Comparison of ENCODE assay signal across 8 cellular contexts in genomic region chr12:56645717-56646446, GRCh38. TPM values are rescaled to one million over a fixed set of nuclear protein-coding genes. Genes with fewer than 3 reads are reported as not detected.
A peak's percentile ranks its signal among the peaks of the same experiment; 100 is the strongest.
DNase-seq lines count a peak whose midpoint lies in the region; ATAC-seq and TF ChIP-seq lines count a peak whose summit lies in the region.

Gene ATP5F1B, minus strand, starts transcription at chr12:56645984. Its CDS starts 21 bp downstream, at chr12:56645963.

- CTCF ChIA-PET in RWPE1 (lab: Yijun Ruan, JAX): interaction anchor here (0.7 to 1.7 kb wide), 2 partner anchors 10 kb away, joined by 4 to 11 read pairs; no protein-coding TSS in a partner anchor
- CTCF ChIA-PET in naive thymus-derived CD4-positive, alpha-beta T cell (lab: Charles Lee): interaction anchor here (0.6 to 2.3 kb wide), 4 partner anchors 9 to 64 kb away, joined by 3 to 10 read pairs (median 4); no protein-coding TSS in a partner anchor

- peaks cover 39% of the 10 kb centered on the region for H3K79me2 ChIP-seq in fibroblast of lung (ENCODE audit: control insufficient read depth, insufficient read depth, low read length)

- H3K27me3 Mint-ChIP-seq in activated T-helper 17 cell treated with anti-CD3 and anti-CD28 coated beads, Interleukin-2, amount 50 U/mL, for 72 hours: no peaks in the 10 kb centered on the region
- H3K27me3 Mint-ChIP-seq in naive thymus-derived CD4-positive, alpha-beta T cell: no peaks in the 10 kb centered on the region
- H3K27me3 Mint-ChIP-seq in stimulated activated naive B cell treated with anti-CD40 and anti-IgM and Interleukin-4, amounts not matched to agents 10 μg/mL and 1 μg/mL and 100 μg/mL, for 72 hours: no peaks in the 10 kb centered on the region

- H3K27ac ChIP-seq in RWPE1: peak within 1 kb of the TSS; percentile 88
- H3K27ac ChIP-seq in fibroblast of lung (ENCODE audit: insufficient read depth, low read length): peak within 1 kb of the TSS; percentile 88
- peak within 1 kb of the TSS; percentile 93 for H3K27ac ChIP-seq in naive thymus-derived CD4-positive, alpha-beta T cell (ENCODE audit: low read depth, low read length)

- peaks cover 54% of the 10 kb centered on the region for H3K36me3 Mint-ChIP-seq in activated T-helper 17 cell treated with anti-CD3 and anti-CD28 coated beads, Interleukin-2, amount 50 U/mL, for 72 hours (ENCODE audit: low read depth)
- peaks cover 6 to 31% (median 15%) of the 10 kb centered on the region in 5 donors for H3K36me3 Mint-ChIP-seq in naive thymus-derived CD4-positive, alpha-beta T cell
- H3K36me3 Mint-ChIP-seq in stimulated activated naive B cell treated with anti-CD40 and anti-IgM and Interleukin-4, amounts not matched to agents 10 μg/mL and 1 μg/mL and 100 μg/mL, for 72 hours: peaks cover 28 to 43% of the 10 kb centered on the region in 2 donors

- H4K20me1 ChIP-seq in fibroblast of lung (ENCODE audit: control insufficient read depth, extremely low read depth, insufficient read depth, low read length): peaks cover 5% of the 10 kb centered on the region

- H3K9me3 ChIP-seq in fibroblast of lung (ENCODE audit: control insufficient read depth, insufficient read depth, low read depth, low read length): no peaks in the 10 kb centered on the region
- H3K9me3 ChIP-seq in naive thymus-derived CD4-positive, alpha-beta T cell (ENCODE audit: control insufficient read depth in 2 of 3, low read length in 3 of 3): no peaks in the 10 kb centered on the region

- peak within 1 kb of the TSS; percentile 95 for H3K4me3 Mint-ChIP-seq in activated T-helper 17 cell treated with anti-CD3 and anti-CD28 coated beads, Interleukin-2, amount 50 U/mL, for 72 hours
- peak within 1 kb of the TSS; percentile 82 to 98 (median 94) for H3K4me3 Mint-ChIP-seq in naive thymus-derived CD4-positive, alpha-beta T cell
- peak within 1 kb of the TSS; percentile 93 to 94 for H3K4me3 Mint-ChIP-seq in stimulated activated naive B cell treated with anti-CD40 and anti-IgM and Interleukin-4, amounts not matched to agents 10 μg/mL and 1 μg/mL and 100 μg/mL, for 72 hours

- H3K4me3 ChIP-seq in LNCaP clone FGC (ENCODE audit: low read depth, low read length) (peak within 1 kb of the TSS; percentile 96), fibroblast of lung (replicated peaks in 1 of 4; ENCODE audit: control extremely low read depth in 1 of 4, insufficient read depth in 1 of 4, low read depth in 3 of 4, low read length in 4 of 4) (peak within 1 kb of the TSS; percentile 80 to 99 (median 92))
- peak within 1 kb of the TSS; percentile 83 for H3K4me3 ChIP-seq in naive thymus-derived CD4-positive, alpha-beta T cell (ENCODE audit: low read length)

- ATAC-seq in activated T-helper 17 cell treated with anti-CD3 and anti-CD28 coated beads, Interleukin-2, amount 50 U/mL, for 72 hours (replicated peaks): peak; percentile 99
- ATAC-seq in naive thymus-derived CD4-positive, alpha-beta T cell: peak; percentile 97
- ATAC-seq in stimulated activated naive B cell treated with anti-CD40 and anti-IgM and Interleukin-4, amounts not matched to agents 10 μg/mL and 1 μg/mL and 100 μg/mL, for 72 hours (replicated peaks): peak; percentile 98 to 99

- H3K9ac ChIP-seq in fibroblast of lung (ENCODE audit: insufficient read depth, low read length): peak within 1 kb of the TSS; percentile 84

- peaks cover 7% of the 10 kb centered on the region for H3K4me1 ChIP-seq in fibroblast of lung (ENCODE audit: control insufficient read depth, extremely low read depth, insufficient read depth, low read length)
- peaks cover 4 to 21% of the 10 kb centered on the region in 2 donors for H3K4me1 ChIP-seq in naive thymus-derived CD4-positive, alpha-beta T cell (ENCODE audit: control insufficient read depth in 2 of 2, insufficient read depth in 2 of 2, low read length in 2 of 2)

- no peak for TF ChIP-seq CTCF in LNCaP clone FGC (IDR thresholded peaks at IDR 0.05; ENCODE audit: control insufficient read depth, extremely low read depth, insufficient read depth)
- TF ChIP-seq CTCF in RWPE1 (conservative IDR thresholded peaks at IDR 0.05; ENCODE audit: low read depth): no peak
- no peak for TF ChIP-seq CTCF in fibroblast of lung (conservative IDR thresholded peaks at IDR 0.05 in 1 of 2, IDR thresholded peaks at IDR 0.05 in 1 of 2; ENCODE audit: low read depth in 1 of 2, low read length in 2 of 2)

- peaks cover 4% of the 10 kb centered on the region for H3K36me3 ChIP-seq in fibroblast of lung (ENCODE audit: control insufficient read depth, insufficient read depth, low read length)
- H3K36me3 ChIP-seq in naive thymus-derived CD4-positive, alpha-beta T cell (ENCODE audit: control insufficient read depth in 2 of 3, insufficient read depth in 3 of 3, low read length in 3 of 3): peaks cover 12 to 34% (median 18%) of the 10 kb centered on the region in 3 experiments

- peak; percentile 99 for DNase-seq in Daoy (ENCODE audit: low read depth)
- DNase-seq in GOT3 (lab: John Stamatoyannopoulos, UW): peak; percentile 67
- DNase-seq in LNCaP clone FGC (ENCODE audit: low read depth): peak; percentile 100
- DNase-seq in RWPE1 (ENCODE audit: low spot score): peak; percentile 99
- DNase-seq in fibroblast of lung (ENCODE audit: low read depth in 2 of 2): peak; percentile 100
- peak; percentile 65 to 97 (median 93) for DNase-seq in naive thymus-derived CD4-positive, alpha-beta T cell
- DNase-seq in stimulated activated naive B cell treated with anti-CD40 and anti-IgM and Interleukin-4, amounts not matched to agents 10 μg/mL and 1 μg/mL and 100 μg/mL, for 72 hours: peak; percentile 96

- H3K27ac Mint-ChIP-seq in activated T-helper 17 cell treated with anti-CD3 and anti-CD28 coated beads, Interleukin-2, amount 50 U/mL, for 72 hours: peak within 1 kb of the TSS; percentile 99
- peak within 1 kb of the TSS; percentile 97 to 100 (median 99) for H3K27ac Mint-ChIP-seq in naive thymus-derived CD4-positive, alpha-beta T cell
- H3K27ac Mint-ChIP-seq in stimulated activated naive B cell treated with anti-CD40 and anti-IgM and Interleukin-4, amounts not matched to agents 10 μg/mL and 1 μg/mL and 100 μg/mL, for 72 hours: peak within 1 kb of the TSS; percentile 95

- peak within 1 kb of the TSS; percentile 99 for H3K4me2 ChIP-seq in fibroblast of lung (ENCODE audit: extremely low read depth, insufficient read depth, low read length)

- intact Hi-C loops in naive thymus-derived CD4-positive, alpha-beta T cell (cut with micrococcal nuclease): loop anchor here (1.0 to 5.0 kb wide), 8 partner anchors 10 to 719 kb away; partner anchors contain the start of genes BAZ2A (in 2 of the 2), NACA (in 2 of the 2), PTGES3 (in 2 of the 2) and PRIM1 (in 1 of the 2)

- peak within 1 kb of the TSS; percentile 83 for H2AFZ ChIP-seq in fibroblast of lung (ENCODE audit: low read length)

- POLR2A ChIA-PET in RWPE1 (lab: Yijun Ruan, JAX; ENCODE audit: low non-redundant PET): interaction anchor here (0.6 to 0.9 kb wide), 2 partner anchors 9 to 13 kb away, joined by 3 to 8 read pairs; no protein-coding TSS in a partner anchor
- POLR2A ChIA-PET in naive thymus-derived CD4-positive, alpha-beta T cell (lab: Charles Lee): interaction anchor here (0.6 to 8.3 kb wide), 27 partner anchors 8 to 672 kb away, joined by 3 to 88 read pairs (median 3); partner anchors contain the start of genes BAZ2A, NACA, PTGES3 and RAB5B

- peaks cover 13% of the 10 kb centered on the region for H3K4me1 Mint-ChIP-seq in activated T-helper 17 cell treated with anti-CD3 and anti-CD28 coated beads, Interleukin-2, amount 50 U/mL, for 72 hours
- peaks cover 17 to 39% (median 34%) of the 10 kb centered on the region in 7 donors for H3K4me1 Mint-ChIP-seq in naive thymus-derived CD4-positive, alpha-beta T cell
- peaks cover 9 to 11% of the 10 kb centered on the region in 2 donors for H3K4me1 Mint-ChIP-seq in stimulated activated naive B cell treated with anti-CD40 and anti-IgM and Interleukin-4, amounts not matched to agents 10 μg/mL and 1 μg/mL and 100 μg/mL, for 72 hours

- no peaks in the 10 kb centered on the region for H3K27me3 ChIP-seq in fibroblast of lung (ENCODE audit: control insufficient read depth, insufficient read depth, low read length)
- no peaks in the 10 kb centered on the region for H3K27me3 ChIP-seq in naive thymus-derived CD4-positive, alpha-beta T cell (ENCODE audit: control insufficient read depth in 2 of 2, insufficient read depth in 2 of 2, low read length in 2 of 2)

- no peaks in the 10 kb centered on the region for H3K9me3 Mint-ChIP-seq in activated T-helper 17 cell treated with anti-CD3 and anti-CD28 coated beads, Interleukin-2, amount 50 U/mL, for 72 hours
- no peaks in the 10 kb centered on the region for H3K9me3 Mint-ChIP-seq in naive thymus-derived CD4-positive, alpha-beta T cell
- no peaks in the 10 kb centered on the region for H3K9me3 Mint-ChIP-seq in stimulated activated naive B cell treated with anti-CD40 and anti-IgM and Interleukin-4, amounts not matched to agents 10 μg/mL and 1 μg/mL and 100 μg/mL, for 72 hours

RNA-seq across cellular contexts. Expression of gene ATP5F1B, which starts in this region (rescaled TPM):
- total RNA-seq in Daoy (2014; rRNA removed; shearing (Covaris generic)): 764 and 817 TPM in 2 replicates
- total RNA-seq in activated T-helper 17 cell treated with anti-CD3 and anti-CD28 coated beads, Interleukin-2, amount 50 U/mL, for 72 hours: 100 to 1,000 TPM; 489 to 941 TPM
- 376 and 613 TPM in 2 replicates for total RNA-seq in fibroblast of lung
- 965 and 1,111 TPM in 2 replicates for polyA plus RNA-seq in fibroblast of lung
- polyA plus RNA-seq in fibroblast of lung (2012): 731 and 866 TPM in 2 replicates
- 2,174 and 2,617 TPM in 2 replicates for polyA minus RNA-seq in fibroblast of lung (ENCODE audit: low replicate concordance)
- total RNA-seq in naive thymus-derived CD4-positive, alpha-beta T cell: 100 to 1,000 TPM; 217 to 476 (median 267) TPM
- polyA plus RNA-seq in naive thymus-derived CD4-positive, alpha-beta T cell: 100 to 1,000 TPM; 658 to 688 TPM

Comparison
In these comparisons a context has a peak if more than half of its experiments do, and no peak if none do; other contexts are left out.
1. Peak in every context shown above with its lines: DNase-seq, ATAC-seq, H3K4me3 ChIP-seq and H3K27ac ChIP-seq.